In the genomic region with DNA sequence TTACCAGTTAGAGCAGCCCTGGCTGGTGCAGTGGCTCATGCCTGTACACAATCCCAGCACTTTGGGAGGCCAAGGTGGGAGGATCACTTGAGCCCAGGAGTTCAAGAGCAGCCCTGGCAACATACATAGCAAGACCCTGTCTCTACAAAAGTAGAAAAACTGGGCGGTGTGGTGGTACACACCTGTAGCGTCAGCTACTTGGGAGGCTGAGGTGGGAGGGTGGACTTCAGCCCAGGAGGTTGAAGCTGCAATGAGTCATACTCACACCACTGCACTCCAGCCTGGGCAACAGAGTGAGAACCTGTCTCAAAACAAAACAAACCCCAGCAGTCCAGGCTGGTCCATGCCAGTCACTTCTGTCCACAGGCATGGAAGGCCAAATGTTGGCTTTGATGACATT, we compare ENCODE assay signal across 23 cellular contexts. TPM values are rescaled to one million over a fixed set of nuclear protein-coding genes. Genes with fewer than 3 reads are reported as not detected.
"Had no signal": no experiment of that assay in that cellular context is flagged by ENCODE, and none has a peak within 500 bp of the region (broad histone marks: within the 10 kb centered on the region; RNA-seq: fewer than 3 reads in every experiment).

No MANE protein-coding gene starts in this region.

- H3K4me3 Mint-ChIP-seq: activated T-cell treated with anti-CD3 and anti-CD28 coated beads, Interleukin-2, amount 50 U/mL, for 4 hours; naive thymus-derived CD8-positive, alpha-beta T cell; neural progenitor cell; stimulated activated naive B cell treated with anti-CD40 and anti-IgM and Interleukin-4, amounts not matched to agents 10 μg/mL and 1 μg/mL and 100 μg/mL, for 72 hours; T-cell; T-helper 2 cell treated with Interferon-gamma antibody and Interleukin-4, amounts not matched to agents 5 μg/mL and 100 μg/mL, for 36 hours had no signal

- H3K9me3 ChIP-seq: heart right ventricle, upper lobe of right lung had no signal

- H3K27me3 Mint-ChIP-seq: naive thymus-derived CD8-positive, alpha-beta T cell; stimulated activated naive B cell treated with anti-CD40 and anti-IgM and Interleukin-4, amounts not matched to agents 10 μg/mL and 1 μg/mL and 100 μg/mL, for 72 hours; T-cell had no signal

- DNase-seq: activated CD4-positive, alpha-beta T cell treated with anti-CD3 and anti-CD28 coated beads, Interleukin-2, amount 50 U/mL, for 1 hour; activated CD4-positive, CD25-positive, alpha-beta regulatory T cell treated with anti-CD3 and anti-CD28 coated beads, Interleukin-2, amount 50 U/mL, for 72 hours; activated CD8-positive, alpha-beta memory T cell treated with anti-CD3 and anti-CD28 coated beads, Interleukin-2, amount 50 U/mL, for 48 hours; activated naive CD4-positive, alpha-beta T cell treated with Interleukin-2 at 50 U/mL for 16 hours; activated T-cell treated with anti-CD3 and anti-CD28 coated beads, Interleukin-2, amount 50 U/mL, for 4 hours; dermis blood vessel endothelial cell; effector CD8-positive, alpha-beta T cell; erythroblast; foreskin fibroblast; heart right ventricle; naive thymus-derived CD8-positive, alpha-beta T cell; stimulated activated CD4-positive, alpha-beta T cell treated with anti-CD3 and anti-CD28 coated beads, Interleukin-2, amount 100 ng/mL, for 48 hours; stimulated activated CD8-positive, alpha-beta memory T cell treated with anti-CD3 and anti-CD28 coated beads, Interleukin-4, amount 100 ng/mL, for 48 hours; stimulated activated naive B cell treated with anti-CD40 and anti-IgM and Interleukin-4, amounts not matched to agents 10 μg/mL and 1 μg/mL and 100 μg/mL, for 72 hours; T-cell; upper lobe of right lung; WERI-Rb-1 had no signal

- H3K4me1 ChIP-seq: neural progenitor cell had no signal

- H3K27ac ChIP-seq: heart right ventricle, neural progenitor cell, upper lobe of right lung had no signal

- H3K36me3 ChIP-seq: cardiac muscle cell, neural progenitor cell had no signal

- H3K4me3 ChIP-seq: cardiac muscle cell, heart right ventricle, lung, neural progenitor cell, upper lobe of right lung had no signal

- ATAC-seq: heart right ventricle; naive thymus-derived CD8-positive, alpha-beta T cell; sciatic nerve; stimulated activated naive B cell treated with anti-CD40 and anti-IgM and Interleukin-4, amounts not matched to agents 10 μg/mL and 1 μg/mL and 100 μg/mL, for 72 hours; T-cell; upper lobe of right lung had no signal

- H3K9me3 Mint-ChIP-seq: activated T-cell treated with anti-CD3 and anti-CD28 coated beads, Interleukin-2, amount 50 U/mL, for 4 hours; naive thymus-derived CD8-positive, alpha-beta T cell; neural progenitor cell; stimulated activated naive B cell treated with anti-CD40 and anti-IgM and Interleukin-4, amounts not matched to agents 10 μg/mL and 1 μg/mL and 100 μg/mL, for 72 hours; T-cell; T-helper 2 cell treated with Interferon-gamma antibody and Interleukin-4, amounts not matched to agents 5 μg/mL and 100 μg/mL, for 36 hours had no signal

- H3K27me3 ChIP-seq: cardiac muscle cell, heart right ventricle, neural progenitor cell, upper lobe of right lung had no signal

- H3K27ac Mint-ChIP-seq: neural progenitor cell; stimulated activated naive B cell treated with anti-CD40 and anti-IgM and Interleukin-4, amounts not matched to agents 10 μg/mL and 1 μg/mL and 100 μg/mL, for 72 hours; T-cell; T-helper 2 cell treated with Interferon-gamma antibody and Interleukin-4, amounts not matched to agents 5 μg/mL and 100 μg/mL, for 36 hours had no signal

RNA-seq across cellular contexts. Expression of a gene that starts 15.6 kb away (rescaled TPM):
- total RNA-seq: dermis blood vessel endothelial cell, osteoblast had no signal
- polyA plus RNA-seq: naive thymus-derived CD8-positive, alpha-beta T cell had no signal
